Comparison of ENCODE assay signal across 1 cellular context in genomic region chr1:20648438-20648837, GRCh38.
TF ChIP-seq lines count a peak whose summit lies in the region.

No MANE protein-coding gene starts in this region.

TF ChIP-seq in WTC11, 78 proteins besides CTCF, POLR2A, EP300 and RAD21 (continued from another document):
- TF ChIP-seq ATF6 (CRISPR knock-in tag; IDR thresholded peaks at IDR 0.05) (no peak), NR1H2 (CRISPR knock-in tag; IDR thresholded peaks at IDR 0.05) (no peak), AFF4 (CRISPR knock-in tag; IDR thresholded peaks at IDR 0.05; ENCODE audit: borderline replicate concordance) (no peak), EMX1 (CRISPR knock-in tag; IDR thresholded peaks at IDR 0.05) (no peak), ATF3 (CRISPR knock-in tag; conservative IDR thresholded peaks at IDR 0.05) (no peak), ZSCAN18 (CRISPR knock-in tag; IDR thresholded peaks at IDR 0.05) (no peak), FOXK1 (CRISPR knock-in tag; IDR thresholded peaks at IDR 0.05) (no peak), E2F4 (CRISPR knock-in tag; IDR thresholded peaks at IDR 0.05; ENCODE audit: borderline replicate concordance, low read depth) (no peak), FOXJ3 (CRISPR knock-in tag; IDR thresholded peaks at IDR 0.05; ENCODE audit: borderline replicate concordance) (no peak), STAT6 (CRISPR knock-in tag; conservative IDR thresholded peaks at IDR 0.05; ENCODE audit: low read depth) (no peak), NFYB (CRISPR knock-in tag; conservative IDR thresholded peaks at IDR 0.05; ENCODE audit: low read depth) (no peak), ZNF671 (CRISPR knock-in tag; IDR thresholded peaks at IDR 0.05) (no peak), IRF2 (CRISPR knock-in tag; IDR thresholded peaks at IDR 0.05; ENCODE audit: borderline replicate concordance, low read depth) (no peak)
